Comparison of ENCODE assay signal across 8 cellular contexts in the genomic region with DNA sequence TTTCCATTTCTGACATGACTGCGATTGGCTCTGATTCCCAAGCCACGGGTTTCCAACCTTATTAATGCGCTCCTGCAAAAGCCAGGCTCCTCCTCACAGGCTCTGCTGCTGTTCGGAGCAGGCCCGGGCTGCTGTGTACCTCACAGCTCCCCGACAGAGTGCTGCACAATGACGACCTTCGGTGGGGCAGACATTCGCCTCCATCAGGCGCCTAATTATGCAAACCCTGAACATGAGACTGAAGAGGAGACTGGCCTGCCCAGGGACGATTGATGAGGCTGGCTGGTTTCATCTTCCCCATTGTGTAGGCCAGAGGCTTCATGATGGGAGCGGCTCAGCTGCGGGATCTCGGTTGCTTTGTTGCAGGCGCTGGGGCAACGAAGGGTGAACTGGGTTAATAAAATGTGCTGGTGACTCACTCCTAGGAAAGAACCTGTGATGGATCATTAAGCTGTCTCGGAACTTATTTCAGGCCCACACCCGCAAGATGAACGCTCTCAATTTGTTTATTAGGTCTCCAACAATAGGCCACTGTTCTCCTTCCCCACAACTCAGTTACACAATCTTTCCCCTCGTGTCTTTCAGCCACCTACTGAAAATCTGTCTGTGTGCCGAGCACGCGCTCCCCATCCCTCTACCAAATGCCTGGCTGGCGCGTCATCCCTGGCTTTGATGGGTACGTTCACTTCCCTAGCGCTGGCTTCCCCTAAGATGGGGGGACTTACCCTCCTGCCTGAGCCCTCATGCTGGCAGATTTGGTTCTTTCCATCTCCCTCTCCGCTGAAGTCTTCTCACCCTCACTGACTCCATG. TPM values are rescaled to one million over a fixed set of nuclear protein-coding genes. Genes with fewer than 3 reads are reported as not detected.
DNase-seq lines count a peak whose midpoint lies in the region; ATAC-seq and TF ChIP-seq lines count a peak whose summit lies in the region.

No MANE protein-coding gene starts in this region.

- BruUV-seq in A673 (replicated peaks; lab: Mats Ljungman, UMichigan): no TSS peak

- POLR2A ChIA-PET in A673 (lab: Charles Lee; ENCODE audit: low non-redundant PET): no interaction called here

- no peak overlapping the region for H3K4me3 ChIP-seq in A673 (ENCODE audit: low read depth, low read length, poor library complexity, severe bottlenecking)
- peak overlapping the region in 1 of 2 donors; percentile 3 for H3K4me3 ChIP-seq in muscle layer of duodenum (ENCODE audit: low read depth in 1 of 2, low read length in 2 of 2)

- TF ChIP-seq CTCF in A673 (conservative IDR thresholded peaks at IDR 0.05; ENCODE audit: low read depth, low read length): no peak

- intact Hi-C loops in A673 (cut with micrococcal nuclease; ENCODE audit: unreplicated experiment): no loop called here

- peak; percentile 12 for DNase-seq in A673 (ENCODE audit: low spot score)
- DNase-seq in NCI-H526 (lab: John Stamatoyannopoulos, UW): peak; percentile 96 to 98
- peak; percentile 94 for DNase-seq in epithelial cell of prostate (ENCODE audit: low read depth, low spot score)
- DNase-seq in activated CD4-positive, alpha-beta T cell treated with anti-CD3 and anti-CD28 coated beads, Interleukin-2, amount 50 U/mL, for 4 hours: no peak
- no peak for DNase-seq in amniotic stem cell (lab: John Stamatoyannopoulos, UW)

- H3K27ac ChIP-seq in A673 (ENCODE audit: low read depth, low read length, poor library complexity, severe bottlenecking): no peak overlapping the region
- H3K27ac ChIP-seq in epithelial cell of prostate: peak overlapping the region; percentile 84
- peak overlapping the region; percentile 79 for H3K27ac ChIP-seq in muscle layer of duodenum (ENCODE audit: low read length)

- H3K9me3 ChIP-seq in A673 (ENCODE audit: low read depth, low read length, poor library complexity, severe bottlenecking) (no peaks in the 10 kb centered on the region), muscle layer of duodenum (ENCODE audit: control insufficient read depth in 1 of 2, low read length in 2 of 2) (no peaks in the 10 kb centered on the region)

- H3K4me1 ChIP-seq in A673 (ENCODE audit: insufficient read depth, low read length, poor library complexity, severe bottlenecking): no peaks in the 10 kb centered on the region
- no peaks in the 10 kb centered on the region for H3K4me1 ChIP-seq in muscle layer of duodenum (ENCODE audit: control insufficient read depth in 1 of 2, insufficient read depth in 2 of 2, low read length in 2 of 2)

- CTCF ChIA-PET in A673 (lab: Charles Lee): no interaction called here

- no peak for ATAC-seq in GM21737 (IDR thresholded peaks at IDR 0.05; ENCODE audit: unreplicated experiment)
- ATAC-seq in GM19397 (IDR thresholded peaks at IDR 0.05; ENCODE audit: unreplicated experiment): no peak

- H3K36me3 ChIP-seq in A673 (ENCODE audit: insufficient read depth, low read length, poor library complexity, severe bottlenecking) (no peaks in the 10 kb centered on the region), muscle layer of duodenum (ENCODE audit: control insufficient read depth in 1 of 2, insufficient read depth in 2 of 2, low read length in 2 of 2) (no peaks in the 10 kb centered on the region)

- H3K27me3 ChIP-seq in A673 (replicated peaks; ENCODE audit: insufficient read depth, low read depth, low read length, poor library complexity) (no peaks in the 10 kb centered on the region), muscle layer of duodenum (ENCODE audit: low read depth, low read length) (no peaks in the 10 kb centered on the region)

RNA-seq across cellular contexts. Expression of a gene that starts 27.2 kb away (rescaled TPM):
- total RNA-seq in A673 (2021): 19.3 and 24.4 TPM in 2 replicates

RNA-seq across cellular contexts. Expression of a gene that starts 58.0 kb away (rescaled TPM):
- total RNA-seq in A673 (2021): not detected in 2 replicates

Comparison
In these comparisons a context has a peak if more than half of its experiments do, and no peak if none do; other contexts are left out.
1. DNase-seq: peak in A673 (single experiment), NCI-H526 (2 of 2) and epithelial cell of prostate (single experiment); none in activated CD4-positive, alpha-beta T cell treated with anti-CD3 and anti-CD28 coated beads, Interleukin-2, amount 50 U/mL, for 4 hours (0 of 2) and amniotic stem cell (single experiment).